Comparison of ENCODE assay signal across 12 cellular contexts in genomic region chr11:64249563-64250405, GRCh38. TPM values are rescaled to one million over a fixed set of nuclear protein-coding genes. Genes with fewer than 3 reads are reported as not detected.
A peak's percentile ranks its signal among the peaks of the same experiment; 100 is the strongest.
DNase-seq lines count a peak whose midpoint lies in the region; ATAC-seq and TF ChIP-seq lines count a peak whose summit lies in the region.
"Had no signal": no experiment of that assay in that cellular context is flagged by ENCODE, and none has a peak within 500 bp of the region (broad histone marks: within the 10 kb centered on the region; RNA-seq: fewer than 3 reads in every experiment).

No MANE protein-coding gene starts in this region.

- H3K27ac ChIP-seq in naive thymus-derived CD4-positive, alpha-beta T cell (ENCODE audit: low read depth, low read length) = no peak overlapping the region

- no peaks in the 10 kb centered on the region for H3K27me3 ChIP-seq in naive thymus-derived CD4-positive, alpha-beta T cell (ENCODE audit: control insufficient read depth in 2 of 2, insufficient read depth in 2 of 2, low read length in 2 of 2)
- H3K27me3 ChIP-seq: tibial artery had no signal

- no peak for ATAC-seq in naive thymus-derived CD4-positive, alpha-beta T cell
- ATAC-seq in HG02884 (IDR thresholded peaks at IDR 0.05; ENCODE audit: unreplicated experiment) = no peak
- ATAC-seq in GM18861 (IDR thresholded peaks at IDR 0.05; ENCODE audit: unreplicated experiment) = no peak

- no TSS peak for BruUV-seq in Calu3 (replicated peaks; lab: Mats Ljungman, UMichigan)

- H3K9me3 Mint-ChIP-seq in Calu3 (ENCODE audit: low read depth, unreplicated experiment) = no peaks in the 10 kb centered on the region
- H3K9me3 Mint-ChIP-seq in activated T-helper 2 cell treated with anti-CD3 and anti-CD28 coated beads, Interferon-gamma antibody, Interleukin-2, Interleukin-4, amounts not matched to agents 10 μg/mL and 5 μg/mL and 100 μg/mL, durations not matched to agents 14 hours and 24 hours and 36 hours = no peaks in the 10 kb centered on the region
- H3K9me3 Mint-ChIP-seq in naive thymus-derived CD4-positive, alpha-beta T cell = peaks cover 0 to 2% (median 0%) of the 10 kb centered on the region in 11 donors
- H3K9me3 Mint-ChIP-seq: activated naive CD8-positive, alpha-beta T cell treated with anti-CD3 and anti-CD28 coated beads, Interleukin-2, amount 10 ng/mL, durations not matched to agents 7 days and 5 days had no signal

- peak overlapping the region; percentile 44 for H3K27ac Mint-ChIP-seq in Calu3 (ENCODE audit: unreplicated experiment)
- peak overlapping the region; percentile 35 for H3K27ac Mint-ChIP-seq in activated T-helper 2 cell treated with anti-CD3 and anti-CD28 coated beads, Interferon-gamma antibody, Interleukin-2, Interleukin-4, amounts not matched to agents 10 μg/mL and 5 μg/mL and 100 μg/mL, durations not matched to agents 14 hours and 24 hours and 36 hours
- H3K27ac Mint-ChIP-seq in naive thymus-derived CD4-positive, alpha-beta T cell = peak overlapping the region in 5 of 9 donors; percentile 8 to 73 (median 27)
- H3K27ac Mint-ChIP-seq: activated naive CD8-positive, alpha-beta T cell treated with anti-CD3 and anti-CD28 coated beads, Interleukin-2, amount 10 ng/mL, durations not matched to agents 7 days and 5 days had no signal

- H3K27me3 Mint-ChIP-seq in Calu3 (ENCODE audit: unreplicated experiment) = no peaks in the 10 kb centered on the region
- no peaks in the 10 kb centered on the region for H3K27me3 Mint-ChIP-seq in activated T-helper 2 cell treated with anti-CD3 and anti-CD28 coated beads, Interferon-gamma antibody, Interleukin-2, Interleukin-4, amounts not matched to agents 10 μg/mL and 5 μg/mL and 100 μg/mL, durations not matched to agents 14 hours and 24 hours and 36 hours (ENCODE audit: low read depth)
- H3K27me3 Mint-ChIP-seq in naive thymus-derived CD4-positive, alpha-beta T cell = peaks cover 0 to 3% (median 0%) of the 10 kb centered on the region in 5 donors

- H3K4me1 ChIP-seq in naive thymus-derived CD4-positive, alpha-beta T cell (ENCODE audit: control insufficient read depth in 2 of 2, insufficient read depth in 2 of 2, low read length in 2 of 2) = peaks cover 20 to 25% of the 10 kb centered on the region in 2 donors

- H3K4me3 ChIP-seq in naive thymus-derived CD4-positive, alpha-beta T cell (ENCODE audit: low read length) = no peak overlapping the region

- H3K4me3 Mint-ChIP-seq in Calu3 (ENCODE audit: low read depth, unreplicated experiment) = no peak overlapping the region
- H3K4me3 Mint-ChIP-seq in activated T-helper 2 cell treated with anti-CD3 and anti-CD28 coated beads, Interferon-gamma antibody, Interleukin-2, Interleukin-4, amounts not matched to agents 10 μg/mL and 5 μg/mL and 100 μg/mL, durations not matched to agents 14 hours and 24 hours and 36 hours (ENCODE audit: low read depth) = peak overlapping the region; percentile 54
- H3K4me3 Mint-ChIP-seq in naive thymus-derived CD4-positive, alpha-beta T cell = peak overlapping the region in 9 of 10 donors; percentile 49 to 80 (median 57)

- intact Hi-C loops in Calu3 (cut with micrococcal nuclease; ENCODE audit: unreplicated experiment) = loop anchor here (10.0 kb wide), 1 partner anchor 55 kb away; the partner anchor contains the start of genes CATSPERZ and ESRRA
- intact Hi-C loops in activated T-helper 2 cell treated with anti-CD3 and anti-CD28 coated beads, Interferon-gamma antibody, Interleukin-2, Interleukin-4, amounts not matched to agents 10 μg/mL and 5 μg/mL and 100 μg/mL, durations not matched to agents 14 hours and 24 hours and 36 hours (cut with micrococcal nuclease) = loop anchor here (2.0 kb wide), 1 partner anchor 55 kb away; the partner anchor contains the start of gene ESRRA
- intact Hi-C loops in naive thymus-derived CD4-positive, alpha-beta T cell (cut with micrococcal nuclease) = loop anchor here in 1 of 2 donors (1.0 kb wide), 1 partner anchor 8 kb away; the partner anchor contains the start of gene FKBP2

- DNase-seq in Calu3 (no peak), KBM-7 (peak; percentile 74), cortex of kidney (lab: John Stamatoyannopoulos, UW) (no peak)
- no peak for DNase-seq in activated T-helper 2 cell treated with anti-CD3 and anti-CD28 coated beads, Interferon-gamma antibody, Interleukin-2, Interleukin-4, amounts not matched to agents 10 μg/mL and 5 μg/mL and 100 μg/mL, durations not matched to agents 14 hours and 24 hours and 36 hours (ENCODE audit: low spot score)
- DNase-seq in naive thymus-derived CD4-positive, alpha-beta T cell = no peak
- no peak for DNase-seq in activated CD4-positive, CD25-positive, alpha-beta regulatory T cell (lab: John Stamatoyannopoulos, UW)
- DNase-seq: activated CD4-positive, alpha-beta T cell treated with anti-CD3 and anti-CD28 coated beads, Interleukin-2, amount 50 U/mL, for 1 hour; activated naive CD8-positive, alpha-beta T cell treated with anti-CD3 and anti-CD28 coated beads, Interleukin-2, amount 10 ng/mL, durations not matched to agents 7 days and 5 days; NCI-H1048; tibial artery had no signal

- in situ Hi-C loops in KBM-7 (cut with MboI; ENCODE audit: low pct_unique_long_range_greater_than_20kb, low sequenced_read_pairs) = no loop called here

- peaks cover 84% of the 10 kb centered on the region for H3K36me3 Mint-ChIP-seq in Calu3 (ENCODE audit: insufficient read depth, unreplicated experiment)
- H3K36me3 Mint-ChIP-seq in activated T-helper 2 cell treated with anti-CD3 and anti-CD28 coated beads, Interferon-gamma antibody, Interleukin-2, Interleukin-4, amounts not matched to agents 10 μg/mL and 5 μg/mL and 100 μg/mL, durations not matched to agents 14 hours and 24 hours and 36 hours (ENCODE audit: low read depth) = peaks cover 4% of the 10 kb centered on the region
- no peaks in the 10 kb centered on the region for H3K36me3 Mint-ChIP-seq in naive thymus-derived CD4-positive, alpha-beta T cell

- no peaks in the 10 kb centered on the region for H3K9me3 ChIP-seq in naive thymus-derived CD4-positive, alpha-beta T cell (ENCODE audit: control insufficient read depth in 2 of 3, low read length in 3 of 3)
- H3K9me3 ChIP-seq: tibial artery had no signal

- CTCF ChIA-PET in Calu3 (lab: Charles Lee) = interaction anchor here (0.6 to 1.1 kb wide), 2 partner anchors 18 to 26 kb away, joined by 3 to 8 read pairs; no protein-coding TSS in a partner anchor
- CTCF ChIA-PET in naive thymus-derived CD4-positive, alpha-beta T cell (lab: Charles Lee) = interaction anchor here (0.9 to 3.7 kb wide), 9 partner anchors 8 to 68 kb away, joined by 3 to 31 read pairs (median 3); partner anchors contain the start of genes FERMT3, FKBP2, PRDX5 and TRMT112

- POLR2A ChIA-PET in naive thymus-derived CD4-positive, alpha-beta T cell (lab: Charles Lee) = interaction anchor here (0.7 to 12.3 kb wide), 10 partner anchors 7 to 1609 kb away, joined by 3 to 154 read pairs (median 5); partner anchors contain the start of genes FKBP2, NUDT22 and TRPT1

- H3K4me1 Mint-ChIP-seq in Calu3 (ENCODE audit: low read depth, unreplicated experiment) = peaks cover 11% of the 10 kb centered on the region
- H3K4me1 Mint-ChIP-seq in activated T-helper 2 cell treated with anti-CD3 and anti-CD28 coated beads, Interferon-gamma antibody, Interleukin-2, Interleukin-4, amounts not matched to agents 10 μg/mL and 5 μg/mL and 100 μg/mL, durations not matched to agents 14 hours and 24 hours and 36 hours (ENCODE audit: low read depth) = peaks cover 23% of the 10 kb centered on the region
- peaks cover 7 to 48% (median 19%) of the 10 kb centered on the region in 7 donors for H3K4me1 Mint-ChIP-seq in naive thymus-derived CD4-positive, alpha-beta T cell

- H3K36me3 ChIP-seq in naive thymus-derived CD4-positive, alpha-beta T cell (ENCODE audit: control insufficient read depth in 2 of 3, insufficient read depth in 3 of 3, low read length in 3 of 3) = no peaks in the 10 kb centered on the region

- TF ChIP-seq CTCF in Calu3 (IDR thresholded peaks at IDR 0.05; ENCODE audit: unreplicated experiment) = no peak

RNA-seq across cellular contexts. Expression of gene PLCB3, which starts 1.5 kb away (rescaled TPM):
- 35.9 and 39.5 TPM in 2 replicates for total RNA-seq in Calu3 (2022)
- 21.0 and 23.4 TPM in 2 replicates for total RNA-seq in activated T-helper 2 cell treated with anti-CD3 and anti-CD28 coated beads, Interferon-gamma antibody, Interleukin-2, Interleukin-4, amounts not matched to agents 10 μg/mL and 5 μg/mL and 100 μg/mL, durations not matched to agents 14 hours and 24 hours and 36 hours
- total RNA-seq in naive thymus-derived CD4-positive, alpha-beta T cell = 10 to 100 TPM in 2 of 5 experiments, 1 to 10 TPM in 3; 3.3 to 12.1 (median 8.1) TPM
- polyA plus RNA-seq in naive thymus-derived CD4-positive, alpha-beta T cell = under 1 TPM; 0.19 to 0.81 TPM

RNA-seq across cellular contexts. Expression of gene PPP1R14B, which starts 3.0 kb away (rescaled TPM):
- total RNA-seq in Calu3 (2022) = 276 and 334 TPM in 2 replicates
- 262 and 273 TPM in 2 replicates for total RNA-seq in activated T-helper 2 cell treated with anti-CD3 and anti-CD28 coated beads, Interferon-gamma antibody, Interleukin-2, Interleukin-4, amounts not matched to agents 10 μg/mL and 5 μg/mL and 100 μg/mL, durations not matched to agents 14 hours and 24 hours and 36 hours
- 100 to 1,000 TPM in 1 of 5 experiments, 10 to 100 TPM in 4; 20.1 to 116 (median 26.0) TPM for total RNA-seq in naive thymus-derived CD4-positive, alpha-beta T cell
- 10 to 100 TPM; 23.9 to 29.5 TPM for polyA plus RNA-seq in naive thymus-derived CD4-positive, alpha-beta T cell

RNA-seq across cellular contexts. Expression of gene FKBP2, which starts 8.9 kb away (rescaled TPM):
- total RNA-seq in Calu3 (2022) = 87.4 and 91.3 TPM in 2 replicates
- total RNA-seq in activated T-helper 2 cell treated with anti-CD3 and anti-CD28 coated beads, Interferon-gamma antibody, Interleukin-2, Interleukin-4, amounts not matched to agents 10 μg/mL and 5 μg/mL and 100 μg/mL, durations not matched to agents 14 hours and 24 hours and 36 hours = 36.6 and 37.1 TPM in 2 replicates
- total RNA-seq in naive thymus-derived CD4-positive, alpha-beta T cell = 10 to 100 TPM; 20.3 to 46.6 (median 33.5) TPM
- polyA plus RNA-seq in naive thymus-derived CD4-positive, alpha-beta T cell = 10 to 100 TPM; 61.8 to 81.4 TPM

RNA-seq across cellular contexts. Expression of gene VEGFB, which starts 15.4 kb away (rescaled TPM):
- 88.8 and 91.5 TPM in 2 replicates for total RNA-seq in Calu3 (2022)
- 67.4 and 82.0 TPM in 2 replicates for total RNA-seq in activated T-helper 2 cell treated with anti-CD3 and anti-CD28 coated beads, Interferon-gamma antibody, Interleukin-2, Interleukin-4, amounts not matched to agents 10 μg/mL and 5 μg/mL and 100 μg/mL, durations not matched to agents 14 hours and 24 hours and 36 hours
- 10 to 100 TPM; 30.6 to 99.5 (median 88.0) TPM for total RNA-seq in naive thymus-derived CD4-positive, alpha-beta T cell
- polyA plus RNA-seq in naive thymus-derived CD4-positive, alpha-beta T cell = 10 to 100 TPM; 12.9 to 15.3 TPM

RNA-seq across cellular contexts. Expression of gene DNAJC4, which starts 19.4 kb away (rescaled TPM):
- 26.6 and 28.0 TPM in 2 replicates for total RNA-seq in Calu3 (2022)
- total RNA-seq in activated T-helper 2 cell treated with anti-CD3 and anti-CD28 coated beads, Interferon-gamma antibody, Interleukin-2, Interleukin-4, amounts not matched to agents 10 μg/mL and 5 μg/mL and 100 μg/mL, durations not matched to agents 14 hours and 24 hours and 36 hours = 24.5 and 25.8 TPM in 2 replicates
- 10 to 100 TPM; 39.3 to 61.7 (median 47.4) TPM for total RNA-seq in naive thymus-derived CD4-positive, alpha-beta T cell
- polyA plus RNA-seq in naive thymus-derived CD4-positive, alpha-beta T cell = 10 to 100 TPM; 24.3 to 26.7 TPM
